3 cellular contexts compared by ENCODE assay signal in genomic region chrX:123140454-123140853, GRCh38.
A peak's percentile ranks its signal among the peaks of the same experiment; 100 is the strongest.
TF ChIP-seq lines count a peak whose summit lies in the region.

No MANE protein-coding gene starts in this region.

TF ChIP-seq in liver, 16 proteins besides CTCF, POLR2A, EP300 and RAD21:
- TF ChIP-seq YY1 (IDR thresholded peaks at IDR 0.05) (peak; percentile 45), ZBTB33 (IDR thresholded peaks at IDR 0.05) (no peak), SP1 (IDR thresholded peaks at IDR 0.05) (no peak), HNF4A (conservative IDR thresholded peaks at IDR 0.05) (no peak), RXRA (IDR thresholded peaks at IDR 0.05) (no peak)

TF ChIP-seq in HepG2, 621 proteins besides CTCF, POLR2A, EP300 and RAD21:
- TF ChIP-seq SNAPC2 (CRISPR knock-in tag; IDR thresholded peaks at IDR 0.05): no peak
- TF ChIP-seq ARNT2 (CRISPR knock-in tag; IDR thresholded peaks at IDR 0.05; ENCODE audit: low read depth): no peak
- no peak for TF ChIP-seq U2AF2 (IDR thresholded peaks at IDR 0.05; ENCODE audit: low read depth, low read length)
- no peak for TF ChIP-seq KMT2A (CRISPR knock-in tag; IDR thresholded peaks at IDR 0.05)
- no peak for TF ChIP-seq SNAI1 (CRISPR knock-in tag; IDR thresholded peaks at IDR 0.05; ENCODE audit: borderline replicate concordance)
- no peak for TF ChIP-seq ATF7 (IDR thresholded peaks at IDR 0.05)
- no peak for TF ChIP-seq ATF7 (CRISPR knock-in tag; IDR thresholded peaks at IDR 0.05)
- TF ChIP-seq PRPF4 (IDR thresholded peaks at IDR 0.05; ENCODE audit: low read depth, low read length, poor library complexity, severe bottlenecking): no peak
- no peak for TF ChIP-seq ZNF337 (CRISPR knock-in tag; IDR thresholded peaks at IDR 0.05; ENCODE audit: borderline replicate concordance, low read depth)
- TF ChIP-seq XRCC5 (optimal IDR thresholded peaks at IDR 0.05; ENCODE audit: low read length): no peak
- no peak for TF ChIP-seq ZNF280D (CRISPR knock-in tag; IDR thresholded peaks at IDR 0.05)
- no peak for TF ChIP-seq MXI1 (IDR thresholded peaks at IDR 0.05; ENCODE audit: borderline replicate concordance, low read depth, low read length)
TF ChIP-seq in HepG2: peak in this region for 0.

TF ChIP-seq in GM23338, 12 proteins besides CTCF, POLR2A, EP300 and RAD21:
- no peak for TF ChIP-seq ZNF462 (CRISPR knock-in tag; IDR thresholded peaks at IDR 0.05)
- TF ChIP-seq POLR2AphosphoS5 (IDR thresholded peaks at IDR 0.05; ENCODE audit: low read depth): no peak
- no peak for TF ChIP-seq ETS1 (IDR thresholded peaks at IDR 0.05)
- no peak for TF ChIP-seq NANOG (IDR thresholded peaks at IDR 0.05; ENCODE audit: borderline replicate concordance)
- TF ChIP-seq EZH2phosphoT487 (IDR thresholded peaks at IDR 0.05; ENCODE audit: unreplicated experiment): no peak
- no peak for TF ChIP-seq ZNF114 (CRISPR knock-in tag; IDR thresholded peaks at IDR 0.05)
- TF ChIP-seq CREB1 (CRISPR knock-in tag; IDR thresholded peaks at IDR 0.05; ENCODE audit: low read depth): no peak
- no peak for TF ChIP-seq STAT1 (IDR thresholded peaks at IDR 0.05; ENCODE audit: unreplicated experiment)
- TF ChIP-seq EZH2 (IDR thresholded peaks at IDR 0.05; ENCODE audit: low read depth, unreplicated experiment): no peak
- no peak for TF ChIP-seq REST (IDR thresholded peaks at IDR 0.05; ENCODE audit: unreplicated experiment)
- TF ChIP-seq ZNF331 (CRISPR knock-in tag; IDR thresholded peaks at IDR 0.05; ENCODE audit: low read depth): no peak
- TF ChIP-seq JUNB (IDR thresholded peaks at IDR 0.05; ENCODE audit: unreplicated experiment): no peak
TF ChIP-seq in GM23338: peak in this region for 0.
